In genomic region chr21:45725844-45726200, GRCh38 we compare ENCODE assay signal across 21 cellular contexts.
A peak's percentile ranks its signal among the peaks of the same experiment; 100 is the strongest.
DNase-seq lines count a peak whose midpoint lies in the region; ATAC-seq, FAIRE-seq and TF ChIP-seq lines count a peak whose summit lies in the region.
"Had no signal": no experiment of that assay in that cellular context is flagged by ENCODE, and none has a peak within 500 bp of the region (broad histone marks: within the 10 kb centered on the region; RNA-seq: fewer than 3 reads in every experiment).

No MANE protein-coding gene starts in this region.

- H2BK5ac ChIP-seq in neuronal stem cell (ENCODE audit: low read length): no peak overlapping the region

- intact Hi-C loops in natural killer cell (cut with micrococcal nuclease): no loop called here
- intact Hi-C loops in esophagus muscularis mucosa (cut with DNase I): no loop called here
- intact Hi-C loops in upper lobe of right lung (cut with DNase I): no loop called here

- H3K18ac ChIP-seq in neuronal stem cell (ENCODE audit: low read length): peak overlapping the region; percentile 44

- no peak overlapping the region for H3K14ac ChIP-seq in neuronal stem cell (ENCODE audit: low read length)

- H3K4me3 ChIP-seq in esophagus muscularis mucosa (no peak overlapping the region), neuronal stem cell (ENCODE audit: low read length in 2 of 2) (no peak overlapping the region), upper lobe of right lung (no peak overlapping the region)
- H3K4me3 ChIP-seq: A549, GM23338 had no signal

- no peak for TF ChIP-seq POLR2A in esophagus muscularis mucosa (IDR thresholded peaks at IDR 0.05; ENCODE audit: low read depth)

- TF ChIP-seq CTCF in natural killer cell (IDR thresholded peaks at IDR 0.05) (no peak), esophagus muscularis mucosa (IDR thresholded peaks at IDR 0.05) (no peak), upper lobe of right lung (IDR thresholded peaks at IDR 0.05) (no peak)

- H2BK15ac ChIP-seq in neuronal stem cell (ENCODE audit: low read length): no peak overlapping the region

- no peak overlapping the region for H2AFZ ChIP-seq in neuronal stem cell (ENCODE audit: low read length)
- H2AFZ ChIP-seq: GM23338 had no signal

- WGBS in esophagus muscularis mucosa: 90% methylated on average over 6 of the region's 7 CpGs
- WGBS in neuronal stem cell (ENCODE audit: extremely low coverage in 2 of 2, insufficient read length in 2 of 2, insufficient replicate concordance in 1 of 2), 2 donors: no CpG with 5 or more reads among the region's 7 CpGs

- peaks cover 5 to 15% of the 10 kb centered on the region in 2 donors for H3K27me3 Mint-ChIP-seq in natural killer cell treated with Interleukin-12 subunit alpha and Interleukin-12 subunit beta and Interleukin-15 and Interleukin-18, amount 100 ng/mL, for 72 hours
- peaks cover 9 to 15% of the 10 kb centered on the region in 2 donors for H3K27me3 Mint-ChIP-seq in natural killer cell (ENCODE audit: low read depth in 2 of 2)

- no peaks in the 10 kb centered on the region for H3K36me3 ChIP-seq in esophagus muscularis mucosa
- H3K36me3 ChIP-seq in neuronal stem cell (replicated peaks in 1 of 2; ENCODE audit: control insufficient read depth in 2 of 2, insufficient read depth in 2 of 2, low read length in 2 of 2): no peaks in the 10 kb centered on the region
- no peaks in the 10 kb centered on the region for H3K36me3 ChIP-seq in upper lobe of right lung

- peaks cover 0 to 5% (median 2%) of the 10 kb centered on the region in 4 donors for H3K4me1 ChIP-seq in esophagus muscularis mucosa
- peaks cover 0 to 4% of the 10 kb centered on the region in 2 donors for H3K4me1 ChIP-seq in neuronal stem cell (ENCODE audit: control insufficient read depth in 2 of 2, insufficient read depth in 1 of 2, low read depth in 1 of 2, low read length in 2 of 2)
- no peaks in the 10 kb centered on the region for H3K4me1 ChIP-seq in upper lobe of right lung
- H3K4me1 ChIP-seq: A549 had no signal

- no peak overlapping the region for H2BK12ac ChIP-seq in neuronal stem cell (ENCODE audit: low read length)

- H3K9ac ChIP-seq in neuronal stem cell (ENCODE audit: low read depth, low read length, poor library complexity): no peak overlapping the region

- no peaks in the 10 kb centered on the region for H3K9me3 Mint-ChIP-seq in natural killer cell treated with Interleukin-12 subunit alpha and Interleukin-12 subunit beta and Interleukin-15 and Interleukin-18, amount 100 ng/mL, for 72 hours
- H3K9me3 Mint-ChIP-seq in natural killer cell: no peaks in the 10 kb centered on the region
- H3K9me3 Mint-ChIP-seq: CD14-positive monocyte; CD4-positive, alpha-beta memory T cell; GM23338; H9 had no signal

- no peak overlapping the region for H3K27ac Mint-ChIP-seq in natural killer cell treated with Interleukin-12 subunit alpha and Interleukin-12 subunit beta and Interleukin-15 and Interleukin-18, amount 100 ng/mL, for 72 hours
- no peak overlapping the region for H3K27ac Mint-ChIP-seq in natural killer cell
- H3K27ac Mint-ChIP-seq: CD4-positive, alpha-beta memory T cell; GM23338 had no signal

- H4K91ac ChIP-seq in neuronal stem cell (ENCODE audit: low read depth, low read length, poor library complexity): no peak overlapping the region

- H3K36me3 Mint-ChIP-seq in natural killer cell treated with Interleukin-12 subunit alpha and Interleukin-12 subunit beta and Interleukin-15 and Interleukin-18, amount 100 ng/mL, for 72 hours: no peaks in the 10 kb centered on the region
- H3K36me3 Mint-ChIP-seq in natural killer cell: no peaks in the 10 kb centered on the region
- H3K36me3 Mint-ChIP-seq: CD14-positive monocyte; CD4-positive, alpha-beta memory T cell had no signal

- no peak overlapping the region for H4K8ac ChIP-seq in neuronal stem cell (ENCODE audit: low read depth, low read length)

- H3K4ac ChIP-seq in neuronal stem cell (ENCODE audit: low read length): no peak overlapping the region

- H3K79me1 ChIP-seq in neuronal stem cell (ENCODE audit: low read depth, low read length): no peaks in the 10 kb centered on the region

- H3K9me3 ChIP-seq in esophagus muscularis mucosa: no peaks in the 10 kb centered on the region
- no peaks in the 10 kb centered on the region for H3K9me3 ChIP-seq in neuronal stem cell (replicated peaks in 1 of 2; ENCODE audit: control insufficient read depth in 2 of 2, insufficient read depth in 1 of 2, low read depth in 1 of 2, low read length in 2 of 2)
- no peaks in the 10 kb centered on the region for H3K9me3 ChIP-seq in upper lobe of right lung
- H3K9me3 ChIP-seq: A549 had no signal

- H3K27ac ChIP-seq in esophagus muscularis mucosa (replicated peaks in 1 of 4) (no peak overlapping the region), neuronal stem cell (replicated peaks; ENCODE audit: low read length) (no peak overlapping the region), upper lobe of right lung (no peak overlapping the region)
- H3K27ac ChIP-seq: 22Rv1, A549, HL-60 had no signal

- H2BK120ac ChIP-seq in neuronal stem cell (ENCODE audit: low read depth, low read length): no peak overlapping the region

- no peak overlapping the region for H3K23ac ChIP-seq in neuronal stem cell (ENCODE audit: low read depth, low read length, poor library complexity)

- no peak overlapping the region for H3K4me3 Mint-ChIP-seq in natural killer cell treated with Interleukin-12 subunit alpha and Interleukin-12 subunit beta and Interleukin-15 and Interleukin-18, amount 100 ng/mL, for 72 hours
- H3K4me3 Mint-ChIP-seq in natural killer cell: no peak overlapping the region
- H3K4me3 Mint-ChIP-seq: CD14-positive monocyte; CD4-positive, alpha-beta memory T cell; GM23338; H9 had no signal

- H2AK5ac ChIP-seq in neuronal stem cell (ENCODE audit: low read depth, low read length): peak overlapping the region; percentile 58

- peak; percentile 36 to 40 for ATAC-seq in natural killer cell treated with Interleukin-12 subunit alpha and Interleukin-12 subunit beta and Interleukin-15 and Interleukin-18, amount 100 ng/mL, for 72 hours
- no peak for ATAC-seq in natural killer cell
- peak; percentile 30 for ATAC-seq in upper lobe of right lung
- ATAC-seq in HG02610 (IDR thresholded peaks at IDR 0.05; ENCODE audit: unreplicated experiment): no peak
- ATAC-seq: A549, GM23338 had no signal

- peaks cover 0 to 3% (median 0%) of the 10 kb centered on the region in 4 donors for H3K27me3 ChIP-seq in esophagus muscularis mucosa
- H3K27me3 ChIP-seq in neuronal stem cell (ENCODE audit: control insufficient read depth in 3 of 3, insufficient read depth in 3 of 3, low read depth in 1 of 3, low read length in 3 of 3): peaks cover 0 to 24% (median 0%) of the 10 kb centered on the region in 3 experiments
- H3K27me3 ChIP-seq in upper lobe of right lung: no peaks in the 10 kb centered on the region

- no peak for FAIRE-seq in RCC 7860 (lab: Jason Lieb, UNC)
- FAIRE-seq: A549, GM12892, GM18507 had no signal

- no peak for TF ChIP-seq EP300 in esophagus muscularis mucosa (IDR thresholded peaks at IDR 0.05)

- no peak for DNase-seq in natural killer cell treated with Interleukin-12 subunit alpha and Interleukin-12 subunit beta and Interleukin-15 and Interleukin-18, amount 100 ng/mL, for 72 hours (ENCODE audit: low spot score)
- DNase-seq in natural killer cell: no peak
- DNase-seq in esophagus muscularis mucosa (ENCODE audit: extremely low spot score): peak; percentile 74
- DNase-seq in neuronal stem cell (ENCODE audit: low spot score): no peak
- no peak for DNase-seq in upper lobe of right lung
- no peak for DNase-seq in dedifferentiated amniotic fluid mesenchymal stem cell (ENCODE audit: extremely low spot score)
- no peak for DNase-seq in RCC 7860 (ENCODE audit: low spot score)
- DNase-seq: AML-193; CD4-positive, alpha-beta memory T cell; DMS153; DMS79; GDM1; H9 had no signal

- no peak overlapping the region for H3K4me2 ChIP-seq in neuronal stem cell (ENCODE audit: insufficient read depth, low read length, poor library complexity, severe bottlenecking)
- H3K4me2 ChIP-seq: A549, GM23338 had no signal

- H3K4me1 Mint-ChIP-seq in natural killer cell treated with Interleukin-12 subunit alpha and Interleukin-12 subunit beta and Interleukin-15 and Interleukin-18, amount 100 ng/mL, for 72 hours (ENCODE audit: low read depth in 2 of 2): peaks cover 0 to 3% of the 10 kb centered on the region in 2 donors
- H3K4me1 Mint-ChIP-seq in natural killer cell: peaks cover 6 to 16% of the 10 kb centered on the region in 2 donors
- H3K4me1 Mint-ChIP-seq: CD4-positive, alpha-beta memory T cell had no signal

Comparison
In these comparisons a context has a peak if more than half of its experiments do, and no peak if none do; other contexts are left out.
1. ATAC-seq: peak in natural killer cell treated with Interleukin-12 subunit alpha and Interleukin-12 subunit beta and Interleukin-15 and Interleukin-18, amount 100 ng/mL, for 72 hours (2 of 2) and upper lobe of right lung (single experiment); none in natural killer cell (0 of 3) and HG02610 (single experiment).